In genomic region chr15:72665706-72666105, GRCh38 we compare ENCODE assay signal across 2 cellular contexts. TPM values are rescaled to one million over a fixed set of nuclear protein-coding genes. Genes with fewer than 3 reads are reported as not detected.
"Had no signal": no experiment of that assay in that cellular context is flagged by ENCODE, and none has a peak within 500 bp of the region (broad histone marks: within the 10 kb centered on the region; RNA-seq: fewer than 3 reads in every experiment).

No MANE protein-coding gene starts in this region.

RNA-seq across cellular contexts. Expression of gene GOLGA6B, which starts 11.2 kb away (rescaled TPM):
- total RNA-seq: G401, GM12878 had no signal
- polyA plus RNA-seq: GM12878 had no signal

RNA-seq across cellular contexts. Expression of gene HIGD2B, which starts 20.3 kb away (rescaled TPM):
- total RNA-seq: G401 had no signal
